13 cellular contexts compared by ENCODE assay signal in the genomic region with DNA sequence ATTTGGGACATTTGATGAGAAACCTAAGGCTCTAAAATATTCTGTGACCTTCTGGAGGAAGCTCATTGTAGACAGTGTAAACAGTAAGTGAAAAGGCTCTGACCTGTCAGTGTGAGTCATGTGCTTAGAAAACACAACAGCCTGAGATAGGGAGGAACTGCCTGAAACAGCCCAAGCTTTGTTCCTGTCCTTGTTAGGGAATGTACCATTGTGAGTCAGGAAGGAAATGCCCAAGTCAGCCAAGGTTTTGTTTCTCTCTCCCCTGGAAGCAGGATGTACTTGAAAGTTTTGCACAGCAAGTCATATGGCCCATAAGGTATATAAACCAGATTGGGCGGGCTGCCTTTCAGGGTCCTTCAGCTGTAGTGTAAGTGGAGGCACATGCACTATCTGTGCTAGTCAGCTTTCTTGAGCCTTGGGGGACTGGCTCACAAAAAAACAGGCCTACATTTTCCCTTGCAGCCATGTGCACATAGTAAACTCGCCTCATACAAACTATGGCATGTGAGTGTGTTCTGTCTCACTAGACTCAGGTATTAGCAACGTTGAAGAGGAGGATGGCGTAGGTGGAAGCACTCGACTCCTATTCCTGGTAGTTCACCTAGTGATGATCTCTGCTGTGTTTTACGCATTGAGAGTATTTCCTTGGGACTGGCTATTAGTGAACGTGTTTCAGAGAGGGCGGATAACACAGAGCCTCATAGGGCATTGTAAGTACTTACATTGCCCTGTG.
DNase-seq lines count a peak whose midpoint lies in the region; ATAC-seq, FAIRE-seq and TF ChIP-seq lines count a peak whose summit lies in the region.
"Had no signal": no experiment of that assay in that cellular context is flagged by ENCODE, and none has a peak within 500 bp of the region (broad histone marks: within the 10 kb centered on the region; RNA-seq: fewer than 3 reads in every experiment).

No MANE protein-coding gene starts in this region.

- H3K27ac Mint-ChIP-seq in stimulated activated effector memory CD8-positive, alpha-beta T cell treated with anti-CD3 and anti-CD28 coated beads, Interleukin-12 subunit alpha, Interleukin-12 subunit beta, amount 100 ng/mL, for 72 hours: no peak overlapping the region
- H3K27ac Mint-ChIP-seq: activated CD8-positive, alpha-beta T cell treated with anti-CD3 and anti-CD28 coated beads for 36 hours had no signal

- no peak for TF ChIP-seq CTCF in RWPE2 (IDR thresholded peaks at IDR 0.05; ENCODE audit: poor library complexity, severe bottlenecking)
- TF ChIP-seq CTCF in foreskin keratinocyte (conservative IDR thresholded peaks at IDR 0.05): no peak

- H3K27me3 ChIP-seq in RWPE2 (ENCODE audit: insufficient read depth, poor library complexity, severe bottlenecking): no peaks in the 10 kb centered on the region
- no peaks in the 10 kb centered on the region for H3K27me3 ChIP-seq in foreskin keratinocyte

- no peak overlapping the region for H3K4me3 Mint-ChIP-seq in stimulated activated effector memory CD8-positive, alpha-beta T cell treated with anti-CD3 and anti-CD28 coated beads, Interleukin-12 subunit alpha, Interleukin-12 subunit beta, amount 100 ng/mL, for 72 hours
- H3K4me3 Mint-ChIP-seq: activated CD8-positive, alpha-beta T cell treated with anti-CD3 and anti-CD28 coated beads for 36 hours had no signal

- FAIRE-seq in GM12892 (lab: Jason Lieb, UNC): no peak
- FAIRE-seq: A549 had no signal

- H3K9me3 Mint-ChIP-seq in stimulated activated effector memory CD8-positive, alpha-beta T cell treated with anti-CD3 and anti-CD28 coated beads, Interleukin-12 subunit alpha, Interleukin-12 subunit beta, amount 100 ng/mL, for 72 hours: peaks cover 22% of the 10 kb centered on the region

- peak; percentile 9 for DNase-seq in NCI-H2171 treated with DMSO at 0.1 percent for 48 hours (lab: John Stamatoyannopoulos, UW)
- DNase-seq in NCI-H2171 (lab: John Stamatoyannopoulos, UW): no peak
- no peak for DNase-seq in RWPE2 (ENCODE audit: low spot score)
- DNase-seq in foreskin keratinocyte: peak; percentile 73 to 75
- no peak for DNase-seq in stimulated activated effector memory CD8-positive, alpha-beta T cell treated with anti-CD3 and anti-CD28 coated beads, Interleukin-12 subunit alpha, Interleukin-12 subunit beta, amount 100 ng/mL, for 72 hours (ENCODE audit: low spot score in 2 of 2)
- DNase-seq in NCI-H82 (lab: John Stamatoyannopoulos, UW): no peak
- no peak for DNase-seq in GM12892 (ENCODE audit: insufficient read length)
- DNase-seq: activated CD8-positive, alpha-beta T cell treated with anti-CD3 and anti-CD28 coated beads for 36 hours; NCI-H187 had no signal

- H3K4me1 Mint-ChIP-seq in stimulated activated effector memory CD8-positive, alpha-beta T cell treated with anti-CD3 and anti-CD28 coated beads, Interleukin-12 subunit alpha, Interleukin-12 subunit beta, amount 100 ng/mL, for 72 hours: no peaks in the 10 kb centered on the region

- no peak overlapping the region for H3K4me3 ChIP-seq in RWPE2 (ENCODE audit: severe bottlenecking)
- H3K4me3 ChIP-seq: A549 had no signal

- H3K9me3 ChIP-seq in RWPE2 (ENCODE audit: severe bottlenecking): no peaks in the 10 kb centered on the region
- H3K9me3 ChIP-seq: A549 had no signal

- peaks cover 13% of the 10 kb centered on the region for H3K4me1 ChIP-seq in RWPE2 (ENCODE audit: insufficient read depth, poor library complexity, severe bottlenecking)
- H3K4me1 ChIP-seq in foreskin keratinocyte: no peaks in the 10 kb centered on the region
- H3K4me1 ChIP-seq: A549 had no signal

- no peak for TF ChIP-seq POLR2A in GM12892 (IDR thresholded peaks at IDR 0.05; ENCODE audit: low read depth, low read length)

- H3K27ac ChIP-seq in RWPE2 (ENCODE audit: poor library complexity, severe bottlenecking): peak overlapping the region; percentile 57
- H3K27ac ChIP-seq in foreskin keratinocyte: no peak overlapping the region
- H3K27ac ChIP-seq: A549, HL-60 had no signal

- no peaks in the 10 kb centered on the region for H3K36me3 Mint-ChIP-seq in stimulated activated effector memory CD8-positive, alpha-beta T cell treated with anti-CD3 and anti-CD28 coated beads, Interleukin-12 subunit alpha, Interleukin-12 subunit beta, amount 100 ng/mL, for 72 hours

- H3K36me3 ChIP-seq in RWPE2 (ENCODE audit: low read depth): no peaks in the 10 kb centered on the region

- ATAC-seq in RWPE2 (ENCODE audit: low read depth): peak; percentile 94
- peak; percentile 12 for ATAC-seq in foreskin keratinocyte
- ATAC-seq in stimulated activated effector memory CD8-positive, alpha-beta T cell treated with anti-CD3 and anti-CD28 coated beads, Interleukin-12 subunit alpha, Interleukin-12 subunit beta, amount 100 ng/mL, for 72 hours: peak; percentile 31
- ATAC-seq in GM21367 (IDR thresholded peaks at IDR 0.05; ENCODE audit: unreplicated experiment): no peak
- ATAC-seq: activated CD8-positive, alpha-beta T cell treated with anti-CD3 and anti-CD28 coated beads for 36 hours; sciatic nerve had no signal

Comparison
In these comparisons a context has a peak if more than half of its experiments do, and no peak if none do; other contexts are left out.
1. DNase-seq: peak in NCI-H2171 treated with DMSO at 0.1 percent for 48 hours (single experiment) and foreskin keratinocyte (2 of 2); none in NCI-H2171 (single experiment), RWPE2 (single experiment), stimulated activated effector memory CD8-positive, alpha-beta T cell treated with anti-CD3 and anti-CD28 coated beads, Interleukin-12 subunit alpha, Interleukin-12 subunit beta, amount 100 ng/mL, for 72 hours (0 of 2), NCI-H82 (single experiment) and GM12892 (single experiment).